Comparison of ENCODE assay signal across 1 cellular context in genomic region chr13:113364933-113365371, GRCh38.
TF ChIP-seq lines count a peak whose summit lies in the region.

No MANE protein-coding gene starts in this region.

TF ChIP-seq in HepG2, 621 proteins besides CTCF, POLR2A, EP300 and RAD21 (continued from another document):
- TF ChIP-seq HOXA3 (CRISPR knock-in tag; IDR thresholded peaks at IDR 0.05) (0 out of 2 replicates have a peak, but pooled peaks have one; percentile 18), CENPBD1 (CRISPR knock-in tag; IDR thresholded peaks at IDR 0.05; ENCODE audit: borderline replicate concordance, low read depth) (no peak), MBD4 (IDR thresholded peaks at IDR 0.05; ENCODE audit: borderline replicate concordance, low read length) (no peak), ZNF772 (CRISPR knock-in tag; IDR thresholded peaks at IDR 0.05) (no peak), TBP (CRISPR knock-in tag; IDR thresholded peaks at IDR 0.05) (no peak), KLF13 (CRISPR knock-in tag; IDR thresholded peaks at IDR 0.05) (no peak), PHB2 (IDR thresholded peaks at IDR 0.05; ENCODE audit: partially characterized antibody) (no peak), ZNF749 (CRISPR knock-in tag; IDR thresholded peaks at IDR 0.05; ENCODE audit: borderline replicate concordance) (no peak), TRIM24 (CRISPR knock-in tag; IDR thresholded peaks at IDR 0.05) (no peak), HOXD1 (CRISPR knock-in tag; IDR thresholded peaks at IDR 0.05) (no peak), NR3C1 (CRISPR knock-in tag; IDR thresholded peaks at IDR 0.05) (no peak), PPARG (CRISPR knock-in tag; conservative IDR thresholded peaks at IDR 0.05) (no peak), NRL (CRISPR knock-in tag; IDR thresholded peaks at IDR 0.05; ENCODE audit: borderline replicate concordance) (no peak), SP140L (CRISPR knock-in tag; IDR thresholded peaks at IDR 0.05; ENCODE audit: borderline replicate concordance) (no peak), NAIF1 (CRISPR knock-in tag; IDR thresholded peaks at IDR 0.05; ENCODE audit: borderline replicate concordance) (no peak), ZFYVE20 (CRISPR knock-in tag; IDR thresholded peaks at IDR 0.05; ENCODE audit: borderline replicate concordance, low read depth) (no peak), HNRNPK (IDR thresholded peaks at IDR 0.05; ENCODE audit: low read depth, low read length, poor library complexity, severe bottlenecking) (no peak), ZNF503 (CRISPR knock-in tag; IDR thresholded peaks at IDR 0.05) (no peak), BCL3 (CRISPR knock-in tag; IDR thresholded peaks at IDR 0.05) (0 out of 2 replicates have a peak, but pooled peaks have one; percentile 24), HCFC1 (IDR thresholded peaks at IDR 0.05; ENCODE audit: low read depth, low read length) (no peak), ZNF577 (CRISPR knock-in tag; IDR thresholded peaks at IDR 0.05; ENCODE audit: borderline replicate concordance, low read depth) (no peak), NBN (conservative IDR thresholded peaks at IDR 0.05) (no peak), ZNF710 (CRISPR knock-in tag; IDR thresholded peaks at IDR 0.05; ENCODE audit: borderline replicate concordance) (no peak), KLF6 (CRISPR knock-in tag; IDR thresholded peaks at IDR 0.05) (no peak), KDM5B (CRISPR knock-in tag; IDR thresholded peaks at IDR 0.05; ENCODE audit: borderline replicate concordance) (0 out of 2 replicates have a peak, but pooled peaks have one; percentile 37), RCOR2 (CRISPR knock-in tag; IDR thresholded peaks at IDR 0.05) (no peak), PLSCR1 (CRISPR knock-in tag; IDR thresholded peaks at IDR 0.05; ENCODE audit: borderline replicate concordance) (no peak), HNF4G (IDR thresholded peaks at IDR 0.05; ENCODE audit: borderline replicate concordance, low read depth, low read length) (no peak), HNF4G (CRISPR knock-in tag; IDR thresholded peaks at IDR 0.05; ENCODE audit: borderline replicate concordance, low read depth) (no peak), U2AF2 (IDR thresholded peaks at IDR 0.05; ENCODE audit: low read depth, low read length) (no peak), SMYD3 (CRISPR knock-in tag; IDR thresholded peaks at IDR 0.05) (no peak), RFXANK (CRISPR knock-in tag; IDR thresholded peaks at IDR 0.05) (no peak), ZNF138 (CRISPR knock-in tag; IDR thresholded peaks at IDR 0.05; ENCODE audit: low read depth) (no peak), ZNF883 (CRISPR knock-in tag; IDR thresholded peaks at IDR 0.05; ENCODE audit: not compliant biosample characterization) (no peak), BATF2 (CRISPR knock-in tag; IDR thresholded peaks at IDR 0.05) (no peak)
